In the genomic region with DNA sequence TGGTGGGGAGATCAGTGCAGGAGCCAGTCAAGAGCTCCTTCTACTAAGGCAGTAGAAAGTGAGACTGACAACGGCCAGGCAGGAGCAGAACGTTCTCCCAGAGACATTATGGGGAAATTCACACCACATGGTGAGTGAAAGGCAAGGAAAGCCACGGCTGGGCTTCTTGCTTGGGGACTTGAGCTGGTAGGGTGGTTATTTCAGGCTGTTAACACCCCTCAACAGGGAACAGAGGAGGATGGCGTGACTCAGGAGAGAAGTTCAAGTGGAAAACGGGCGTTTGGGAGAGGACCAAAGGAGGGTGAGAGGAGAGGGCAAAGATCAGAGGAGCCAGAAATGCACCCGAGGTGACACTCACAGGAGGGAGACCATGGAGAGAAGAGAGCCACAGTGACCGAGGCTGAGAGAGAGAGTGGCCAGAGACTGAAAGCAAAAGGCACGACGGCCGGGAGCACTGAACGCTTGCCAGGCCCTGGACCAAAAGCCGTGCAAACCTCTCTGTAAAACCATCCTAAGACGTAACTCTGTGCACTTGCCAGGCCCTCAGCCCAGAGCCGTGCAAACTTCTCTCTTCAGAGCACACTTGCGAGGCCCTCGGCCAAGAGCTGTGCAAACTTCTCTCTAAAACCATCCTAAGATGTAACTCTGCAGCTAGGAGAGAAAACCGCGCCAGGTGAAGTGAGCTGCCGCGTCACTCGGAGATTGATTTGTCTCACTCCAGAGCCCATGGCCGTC, we compare ENCODE assay signal across 18 cellular contexts. TPM values are rescaled to one million over a fixed set of nuclear protein-coding genes. Genes with fewer than 3 reads are reported as not detected.
DNase-seq lines count a peak whose midpoint lies in the region; ATAC-seq and TF ChIP-seq lines count a peak whose summit lies in the region.
"Had no signal": no experiment of that assay in that cellular context is flagged by ENCODE, and none has a peak within 500 bp of the region (broad histone marks: within the 10 kb centered on the region; RNA-seq: fewer than 3 reads in every experiment).

No MANE protein-coding gene starts in this region.

- peak overlapping the region; percentile 57 to 75 (median 74) for H3K27ac ChIP-seq in thyroid gland
- H3K27ac ChIP-seq: BLaER1, GM23248 had no signal

- H3K4me3 Mint-ChIP-seq in chondrocyte (ENCODE audit: unreplicated experiment): no peak overlapping the region
- H3K4me3 Mint-ChIP-seq: CD14-positive monocyte; CD4-positive, alpha-beta memory T cell; HFFc6 had no signal

- no peaks in the 10 kb centered on the region for H3K4me1 Mint-ChIP-seq in chondrocyte (ENCODE audit: low read depth)
- H3K4me1 Mint-ChIP-seq: CD14-positive monocyte; CD4-positive, alpha-beta memory T cell had no signal

- H3K36me3 Mint-ChIP-seq in chondrocyte (ENCODE audit: low read depth): no peaks in the 10 kb centered on the region
- H3K36me3 Mint-ChIP-seq: CD14-positive monocyte; CD4-positive, alpha-beta memory T cell had no signal

- peak; percentile 67 for DNase-seq in DMS79 (lab: John Stamatoyannopoulos, UW)
- DNase-seq in chondrocyte (ENCODE audit: low spot score): peak; percentile 60
- DNase-seq in posterior vena cava (ENCODE audit: low spot score): peak; percentile 79
- DNase-seq in thyroid gland: peak; percentile 84 to 87
- DNase-seq in NCI-H82 (lab: John Stamatoyannopoulos, UW): no peak
- no peak for DNase-seq in COLO668 (lab: John Stamatoyannopoulos, UW; ENCODE audit: unreplicated experiment)
- no peak for DNase-seq in NCI-H510A (lab: John Stamatoyannopoulos, UW)
- DNase-seq in stimulated activated naive CD8-positive, alpha-beta T cell treated with anti-CD3 and anti-CD28 coated beads, Interleukin-15, Interleukin-2, amounts not matched to agents 100 U/mL and 50 U/mL, for 24 hours: no peak
- DNase-seq: 8988T; Calu3; CD4-positive, alpha-beta memory T cell; GM23248; H7; HFFc6 had no signal

- H3K27me3 Mint-ChIP-seq in chondrocyte (ENCODE audit: low read depth): peaks cover 8% of the 10 kb centered on the region
- H3K27me3 Mint-ChIP-seq: CD4-positive, alpha-beta memory T cell had no signal

- no peaks in the 10 kb centered on the region for H3K9me3 ChIP-seq in thyroid gland
- H3K9me3 ChIP-seq: BLaER1 had no signal

- H3K4me1 ChIP-seq in thyroid gland: peaks cover 17 to 42% of the 10 kb centered on the region in 2 donors

- 32 to 42% methylated on average over 23 of the region's 23 CpGs for WGBS in thyroid gland, 2 donors

- no peaks in the 10 kb centered on the region for H3K27me3 ChIP-seq in thyroid gland
- H3K27me3 ChIP-seq: BLaER1 had no signal

- no peak for TF ChIP-seq CTCF in chondrocyte (IDR thresholded peaks at IDR 0.05)
- TF ChIP-seq CTCF in thyroid gland (IDR thresholded peaks at IDR 0.05): no peak

- H3K4me3 ChIP-seq in thyroid gland (replicated peaks in 1 of 3): no peak overlapping the region
- H3K4me3 ChIP-seq: BLaER1, GM23248 had no signal

- intact Hi-C loops in posterior vena cava (cut with DNase I): no loop called here
- intact Hi-C loops in thyroid gland (cut with DNase I): no loop called here

- H3K9me3 Mint-ChIP-seq in chondrocyte (ENCODE audit: low read depth): peaks cover 4% of the 10 kb centered on the region

- no peak for ATAC-seq in stimulated activated naive CD8-positive, alpha-beta T cell treated with anti-CD3 and anti-CD28 coated beads, Interleukin-15, Interleukin-2, amounts not matched to agents 100 U/mL and 50 U/mL, for 24 hours
- ATAC-seq: HCT116 had no signal

- peak in 1 of 2 donors; percentile 41 for TF ChIP-seq POLR2A in thyroid gland (IDR thresholded peaks at IDR 0.05)

- no peak overlapping the region for H3K27ac Mint-ChIP-seq in chondrocyte (ENCODE audit: unreplicated experiment)
- H3K27ac Mint-ChIP-seq: CD14-positive monocyte; CD4-positive, alpha-beta memory T cell; HFFc6 had no signal

- H3K36me3 ChIP-seq in thyroid gland: peaks cover 56 to 80% of the 10 kb centered on the region in 2 donors
- H3K36me3 ChIP-seq: BLaER1 had no signal

RNA-seq across cellular contexts. Expression of a gene that starts 7.7 kb away (rescaled TPM):
- total RNA-seq in chondrocyte: not detected in 3 replicates
- 1 to 10 TPM; 6.0 to 6.5 TPM for total RNA-seq in posterior vena cava
- 1,000 to 10,000 TPM; 4,215 to 7,965 (median 5,966) TPM for total RNA-seq in thyroid gland
- total RNA-seq: A673; Calu3; CD4-positive, alpha-beta memory T cell; GM23248; H7; HFFc6 had no signal

Comparison
In these comparisons a context has a peak if more than half of its experiments do, and no peak if none do; other contexts are left out.
1. DNase-seq: peak in DMS79 (single experiment), chondrocyte (single experiment), posterior vena cava (single experiment) and thyroid gland (2 of 2); none in NCI-H82 (single experiment), COLO668 (single experiment), NCI-H510A (single experiment) and stimulated activated naive CD8-positive, alpha-beta T cell treated with anti-CD3 and anti-CD28 coated beads, Interleukin-15, Interleukin-2, amounts not matched to agents 100 U/mL and 50 U/mL, for 24 hours (single experiment).
2. RNA of a gene that starts 7.7 kb away (total RNA-seq): 4,215 to 7,965 TPM in thyroid gland; 6.0 to 6.5 TPM in posterior vena cava and not detected in chondrocyte; every median in the first group is over 100 times any median in the second.